In the genomic region with DNA sequence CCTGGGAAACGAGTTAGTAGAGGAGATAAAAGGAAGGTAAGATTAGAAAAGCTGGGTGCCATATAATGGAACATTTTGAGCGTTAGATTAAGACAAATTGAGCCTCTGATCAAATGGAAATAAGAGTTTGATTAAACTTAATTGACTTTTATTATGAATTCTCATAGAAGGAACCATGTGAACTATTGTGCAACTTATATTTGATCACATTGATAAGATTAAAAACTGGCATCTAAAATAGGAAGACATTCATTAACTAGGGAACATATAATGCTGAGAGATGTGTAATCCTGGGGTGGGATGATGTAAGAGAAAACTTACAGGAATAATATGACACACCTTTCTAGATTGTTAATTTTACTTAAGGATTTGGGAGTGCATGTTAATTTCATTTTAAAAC, we compare ENCODE assay signal across 35 cellular contexts. TPM values are rescaled to one million over a fixed set of nuclear protein-coding genes. Genes with fewer than 3 reads are reported as not detected.
"Had no signal": no experiment of that assay in that cellular context is flagged by ENCODE, and none has a peak within 500 bp of the region (broad histone marks: within the 10 kb centered on the region; RNA-seq: fewer than 3 reads in every experiment).

No MANE protein-coding gene starts in this region.

- H3K27ac ChIP-seq: adrenal gland, ascending aorta, body of pancreas, brain microvascular endothelial cell, breast epithelium, cardiac muscle cell had no signal

- H3K4me3 ChIP-seq: adrenal gland, ascending aorta, body of pancreas, breast epithelium, cardiac muscle cell had no signal

- H3K9me3 ChIP-seq: body of pancreas, breast epithelium had no signal

- H3K36me3 ChIP-seq: adrenal gland, ascending aorta, brain microvascular endothelial cell, breast epithelium, cardiac muscle cell had no signal

- FAIRE-seq: astrocyte, bronchial epithelial cell had no signal

- H3K4me1 ChIP-seq: adrenal gland, ascending aorta, body of pancreas, breast epithelium had no signal

- DNase-seq: activated effector memory CD4-positive, alpha-beta T cell treated with anti-CD3 and anti-CD28 coated beads, Interleukin-2, amount 50 U/mL, for 16 hours; activated effector memory CD4-positive, alpha-beta T cell treated with Interleukin-2 at 50 U/mL for 16 hours; activated gamma-delta T cell; activated naive CD4-positive, alpha-beta T cell; activated naive CD4-positive, alpha-beta T cell treated with anti-CD3 and anti-CD28 coated beads for 36 hours; activated naive CD4-positive, alpha-beta T cell treated with anti-CD3 and anti-CD28 coated beads, Interleukin-2, amount 10 ng/mL, durations not matched to agents 7 days and 5 days; activated naive CD4-positive, alpha-beta T cell treated with anti-CD3 and anti-CD28 coated beads, Interleukin-2, amount 50 U/mL, for 16 hours; activated naive CD4-positive, alpha-beta T cell treated with Interleukin-2 at 50 U/mL for 16 hours; activated naive CD8-positive, alpha-beta T cell treated with anti-CD3 and anti-CD28 coated beads for 36 hours; activated naive CD8-positive, alpha-beta T cell treated with anti-CD3 and anti-CD28 coated beads, Interleukin-2, amount 10 ng/mL, durations not matched to agents 7 days and 5 days; activated naive CD8-positive, alpha-beta T cell treated with anti-CD3 and anti-CD28 coated beads, Interleukin-2, amount 50 U/mL, for 24 hours; activated T-cell treated with anti-CD3 and anti-CD28 coated beads, Interleukin-2, amount 50 U/mL, for 1 hour; activated T-cell treated with anti-CD3 and anti-CD28 coated beads, Interleukin-2, amount 50 U/mL, for 24 hours; activated T-cell treated with anti-CD3 and anti-CD28 coated beads, Interleukin-2, amount 50 U/mL, for 4 hours; activated T-cell treated with anti-CD3 and anti-CD28 coated beads, Interleukin-2, amount 50 U/mL, for 48 hours; activated T-cell treated with anti-CD3 and anti-CD28 coated beads, Interleukin-2, amount 50 U/mL, for 72 hours; adrenal gland; amniotic stem cell; amygdala; anterior cingulate cortex; aorta; body of pancreas; brain microvascular endothelial cell; caudate nucleus; central memory CD4-positive, alpha-beta T cell; cerebellar nuclear complex had no signal

- ATAC-seq: activated naive CD4-positive, alpha-beta T cell treated with anti-CD3 and anti-CD28 coated beads, Interleukin-2, amount 50 U/mL, for 72 hours; activated naive CD8-positive, alpha-beta T cell treated with anti-CD3 and anti-CD28 coated beads, Interleukin-2, amount 50 U/mL, for 24 hours; activated T-cell treated with anti-CD3 and anti-CD28 coated beads, Interleukin-2, amount 50 U/mL, for 4 hours; activated T-cell treated with anti-CD3 and anti-CD28 coated beads, Interleukin-2, amount 50 U/mL, for 72 hours; activated T-helper 17 cell treated with anti-CD3 and anti-CD28 coated beads, Interleukin-2, amount 50 U/mL, for 72 hours; body of pancreas had no signal

- H3K27me3 ChIP-seq: ascending aorta, body of pancreas, breast epithelium, cardiac muscle cell had no signal

RNA-seq across cellular contexts. Expression of gene TBR1, which starts 22.5 kb away (rescaled TPM):
- total RNA-seq: activated naive CD4-positive, alpha-beta T cell treated with anti-CD3 and anti-CD28 coated beads for 36 hours; activated naive CD8-positive, alpha-beta T cell treated with anti-CD3 and anti-CD28 coated beads for 36 hours; activated naive CD8-positive, alpha-beta T cell treated with anti-CD3 and anti-CD28 coated beads, Interleukin-2, amount 10 ng/mL, durations not matched to agents 7 days and 5 days; activated T-cell treated with anti-CD3 and anti-CD28 coated beads, Interleukin-2, amount 50 U/mL, for 4 hours; activated T-helper 1 cell treated with anti-CD3 and anti-CD28 coated beads, Interleukin-12 subunit alpha, Interleukin-12 subunit beta, Interleukin-2, Interleukin-4 antibody, amounts not matched to agents 30 ng/mL and 10 ng/mL and 1 ng/mL, durations not matched to agents 14 hours and 24 hours and 36 hours; aorta; ascending aorta; astrocyte; body of pancreas; chondrocyte had no signal
- polyA plus RNA-seq: adrenal gland, aorta, cardiac muscle cell had no signal
